Comparison of ENCODE assay signal across 1 cellular context in genomic region chr13:87444135-87444534, GRCh38.
TF ChIP-seq lines count a peak whose summit lies in the region.

No MANE protein-coding gene starts in this region.

TF ChIP-seq in WTC11, 78 proteins besides CTCF, POLR2A, EP300 and RAD21 (continued from another document):
- TF ChIP-seq STAT6 (CRISPR knock-in tag; conservative IDR thresholded peaks at IDR 0.05; ENCODE audit: low read depth) = no peak
- TF ChIP-seq SOX15 (CRISPR knock-in tag; IDR thresholded peaks at IDR 0.05) = no peak
- TF ChIP-seq SMAD3 (CRISPR knock-in tag; IDR thresholded peaks at IDR 0.05; ENCODE audit: borderline replicate concordance) = no peak
- TF ChIP-seq PRRX2 (CRISPR knock-in tag; IDR thresholded peaks at IDR 0.05) = no peak
- TF ChIP-seq, protein P1, sequence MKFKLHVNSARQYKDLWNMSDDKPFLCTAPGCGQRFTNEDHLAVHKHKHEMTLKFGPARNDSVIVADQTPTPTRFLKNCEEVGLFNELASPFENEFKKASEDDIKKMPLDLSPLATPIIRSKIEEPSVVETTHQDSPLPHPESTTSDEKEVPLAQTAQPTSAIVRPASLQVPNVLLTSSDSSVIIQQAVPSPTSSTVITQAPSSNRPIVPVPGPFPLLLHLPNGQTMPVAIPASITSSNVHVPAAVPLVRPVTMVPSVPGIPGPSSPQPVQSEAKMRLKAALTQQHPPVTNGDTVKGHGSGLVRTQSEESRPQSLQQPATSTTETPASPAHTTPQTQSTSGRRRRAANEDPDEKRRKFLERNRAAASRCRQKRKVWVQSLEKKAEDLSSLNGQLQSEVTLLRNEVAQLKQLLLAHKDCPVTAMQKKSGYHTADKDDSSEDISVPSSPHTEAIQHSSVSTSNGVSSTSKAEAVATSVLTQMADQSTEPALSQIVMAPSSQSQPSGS (CRISPR knock-in tag; IDR thresholded peaks at IDR 0.05; ENCODE audit: borderline replicate concordance, low read depth) = no peak
